ENCODE assay signal across 23 cellular contexts in genomic region chr20:54106162-54106561, GRCh38. TPM values are rescaled to one million over a fixed set of nuclear protein-coding genes. Genes with fewer than 3 reads are reported as not detected.
DNase-seq lines count a peak whose midpoint lies in the region; ATAC-seq, FAIRE-seq and TF ChIP-seq lines count a peak whose summit lies in the region.
"Had no signal": no experiment of that assay in that cellular context is flagged by ENCODE, and none has a peak within 500 bp of the region (broad histone marks: within the 10 kb centered on the region; RNA-seq: fewer than 3 reads in every experiment).

No MANE protein-coding gene starts in this region.

- TF ChIP-seq CTCF in GM12878 (IDR thresholded peaks at IDR 0.05 in 2 of 3, conservative IDR thresholded peaks at IDR 0.05 in 1 of 3; ENCODE audit: control insufficient read depth in 2 of 3, extremely low read depth in 1 of 3, insufficient read depth in 1 of 3, low read depth in 3 of 3, low read length in 3 of 3) (no peak), foreskin keratinocyte (conservative IDR thresholded peaks at IDR 0.05) (no peak), smooth muscle cell (IDR thresholded peaks at IDR 0.05; ENCODE audit: borderline replicate concordance, insufficient read depth, poor library complexity, severe bottlenecking) (no peak), endodermal cell (conservative IDR thresholded peaks at IDR 0.05) (no peak)

- SMC1A ChIA-PET in GM12878 (lab: Charles Lee; ENCODE audit: uncharacterized antibody, unreplicated experiment): interaction anchor here (0.7 to 4.9 kb wide), 7 partner anchors 9 to 540 kb away, joined by 3 to 32 read pairs (median 6); no protein-coding TSS in a partner anchor

- in situ Hi-C loops in GM12878 (cut with MboI): no loop called here

- peaks cover 45% of the 10 kb centered on the region for H3K4me1 Mint-ChIP-seq in endodermal cell

- ATAC-seq in GM12878 (no peak), foreskin keratinocyte (no peak)
- ATAC-seq: CD8-positive, alpha-beta T cell had no signal

- no peak for TF ChIP-seq POLR2A in GM12878 (IDR thresholded peaks at IDR 0.05; ENCODE audit: low read depth, low read length)

- H3K36me3 ChIP-seq in GM12878 (ENCODE audit: control insufficient read depth in 2 of 2, insufficient read depth in 2 of 2, low read length in 1 of 2) (no peaks in the 10 kb centered on the region), smooth muscle cell (ENCODE audit: low read depth) (no peaks in the 10 kb centered on the region), endodermal cell (ENCODE audit: control insufficient read depth, insufficient read depth, low read length) (no peaks in the 10 kb centered on the region)
- H3K36me3 ChIP-seq: BLaER1 treated with 17β-estradiol and CSF1 and Interleukin-3, amounts not matched to agents 10 nM and 100 nM had no signal

- RAD21 ChIA-PET in GM12878 (lab: Charles Lee; ENCODE audit: unreplicated experiment): interaction anchor here (0.7 to 1.6 kb wide), 4 partner anchors 90 to 148 kb away, joined by 3 to 7 read pairs (median 4); no protein-coding TSS in a partner anchor

- H3K9ac ChIP-seq in GM12878 (ENCODE audit: control insufficient read depth, insufficient read depth, low read length) (no peak overlapping the region), smooth muscle cell (ENCODE audit: low read depth) (no peak overlapping the region), endodermal cell (ENCODE audit: extremely low read depth, low read length, poor library complexity, severe bottlenecking) (no peak overlapping the region)
- H3K9ac ChIP-seq: BLaER1 treated with 17β-estradiol and CSF1 and Interleukin-3, amounts not matched to agents 10 nM and 100 nM; GM23248 had no signal

- H3K27me3 Mint-ChIP-seq in endodermal cell (ENCODE audit: insufficient read depth): no peaks in the 10 kb centered on the region

- CTCF ChIA-PET in GM12878 (lab: Yijun Ruan, JAX): interaction anchor here (0.7 to 7.5 kb wide), 14 partner anchors 12 to 562 kb away, joined by 3 to 124 read pairs (median 6); partner anchors contain the start of gene PFDN4

- 29% methylated on average over 4 of the region's 4 CpGs for WGBS in GM12878 (ENCODE audit: insufficient coverage, insufficient replicate concordance, low lambda C conversion rate, missing lambda C conversion rate)
- 70% methylated on average over 4 of the region's 4 CpGs for WGBS in smooth muscle cell (ENCODE audit: low lambda C conversion rate)
- WGBS in endodermal cell (ENCODE audit: insufficient coverage in 1 of 2, insufficient read length in 1 of 2), 2 experiments: 94% methylated on average over 2 of the region's 4 CpGs; no CpG with 5 or more reads in 1 of the 2 experiments

- no peak overlapping the region for H3K27ac ChIP-seq in GM12878 (ENCODE audit: control insufficient read depth, insufficient read depth)
- peak overlapping the region; percentile 6 for H3K27ac ChIP-seq in foreskin keratinocyte
- peak overlapping the region; percentile 42 for H3K27ac ChIP-seq in smooth muscle cell (ENCODE audit: low read depth)
- H3K27ac ChIP-seq in endodermal cell (ENCODE audit: low read depth, low read length): no peak overlapping the region
- H3K27ac ChIP-seq: 22Rv1; BLaER1 treated with 17β-estradiol and CSF1 and Interleukin-3, amounts not matched to agents 10 nM and 100 nM; GM23248 had no signal

- H3K9me3 Mint-ChIP-seq in endodermal cell: no peaks in the 10 kb centered on the region
- H3K9me3 Mint-ChIP-seq: CD8-positive, alpha-beta T cell; HFFc6 had no signal

- TF ChIP-seq RAD21 in GM12878 (IDR thresholded peaks at IDR 0.05; ENCODE audit: insufficient read depth, low read depth, low read length): no peak

- no peak overlapping the region for H3K27ac Mint-ChIP-seq in endodermal cell
- H3K27ac Mint-ChIP-seq: B cell; CD8-positive, alpha-beta T cell; HFFc6 had no signal

- peak; percentile 24 for DNase-seq in NCI-H82 (lab: John Stamatoyannopoulos, UW)
- no peak for DNase-seq in NCI-H82 treated with DMSO at 0.1 percent for 48 hours (lab: John Stamatoyannopoulos, UW; ENCODE audit: unreplicated experiment)
- DNase-seq in GM12878 (ENCODE audit: low read depth, low spot score): no peak
- no peak for DNase-seq in foreskin keratinocyte
- no peak for DNase-seq in smooth muscle cell (lab: John Stamatoyannopoulos, UW; ENCODE audit: unreplicated experiment)
- no peak for DNase-seq in Ammon's horn (ENCODE audit: low spot score)
- no peak for DNase-seq in NCI-H226
- DNase-seq in endodermal cell: no peak
- DNase-seq: CD8-positive, alpha-beta T cell; DMS 273 treated with DMSO at 0.1 percent for 48 hours; DMS53; DND-41; EL; HCEC 1CT; HFFc6 had no signal

- H3K4me2 ChIP-seq in GM12878 (ENCODE audit: control insufficient read depth, insufficient read depth) (no peak overlapping the region), smooth muscle cell (peak overlapping the region; percentile 25)
- H3K4me2 ChIP-seq: BLaER1 treated with 17β-estradiol and CSF1 and Interleukin-3, amounts not matched to agents 10 nM and 100 nM had no signal

- H3K9me3 ChIP-seq in GM12878 (replicated peaks; ENCODE audit: control insufficient read depth, insufficient read depth, low read length) (no peaks in the 10 kb centered on the region; the same call in 2 of the 3 replicates), smooth muscle cell (replicated peaks; ENCODE audit: low read depth) (no peaks in the 10 kb centered on the region), endodermal cell (ENCODE audit: control insufficient read depth, low read length) (no peaks in the 10 kb centered on the region)

- no peaks in the 10 kb centered on the region for H3K27me3 ChIP-seq in GM12878 (replicated peaks in 1 of 2; ENCODE audit: control insufficient read depth in 2 of 2, insufficient read depth in 2 of 2, low read length in 1 of 2)
- no peaks in the 10 kb centered on the region for H3K27me3 ChIP-seq in foreskin keratinocyte
- no peaks in the 10 kb centered on the region for H3K27me3 ChIP-seq in smooth muscle cell (ENCODE audit: low read depth)
- no peaks in the 10 kb centered on the region for H3K27me3 ChIP-seq in endodermal cell (ENCODE audit: control insufficient read depth, insufficient read depth, low read length, poor library complexity, severe bottlenecking)
- H3K27me3 ChIP-seq: BLaER1 treated with 17β-estradiol and CSF1 and Interleukin-3, amounts not matched to agents 10 nM and 100 nM had no signal

- intact Hi-C loops in GM12878 (cut with micrococcal nuclease; ENCODE audit: unreplicated experiment): no loop called here

- POLR2A ChIA-PET in GM12878 (lab: Charles Lee): no interaction called here

- H2AFZ ChIP-seq in GM12878 (ENCODE audit: control insufficient read depth, low read depth, low read length) (no peak overlapping the region), smooth muscle cell (ENCODE audit: low read depth) (no peak overlapping the region)
- H2AFZ ChIP-seq: GM23248 had no signal

- no peaks in the 10 kb centered on the region for H3K4me1 ChIP-seq in GM12878 (ENCODE audit: control insufficient read depth, insufficient read depth, low read length)
- H3K4me1 ChIP-seq in foreskin keratinocyte: peaks cover 39% of the 10 kb centered on the region
- H3K4me1 ChIP-seq in smooth muscle cell (ENCODE audit: low read depth): peaks cover 4% of the 10 kb centered on the region
- peaks cover 13% of the 10 kb centered on the region for H3K4me1 ChIP-seq in endodermal cell (ENCODE audit: control insufficient read depth, insufficient read depth, low read length)
- H3K4me1 ChIP-seq: BLaER1 treated with 17β-estradiol and CSF1 and Interleukin-3, amounts not matched to agents 10 nM and 100 nM had no signal

- no peaks in the 10 kb centered on the region for H3K36me3 Mint-ChIP-seq in endodermal cell (ENCODE audit: low read depth)
- H3K36me3 Mint-ChIP-seq: CD8-positive, alpha-beta T cell had no signal

- no TSS peak for BruUV-seq in GM12878 (replicated peaks; lab: Mats Ljungman, UMichigan)

- no peak for FAIRE-seq in GM12878 (lab: Jason Lieb, UNC)
- FAIRE-seq: GM12891 had no signal

- H4K20me1 ChIP-seq in GM12878 (ENCODE audit: control insufficient read depth, insufficient read depth): no peaks in the 10 kb centered on the region
- no peaks in the 10 kb centered on the region for H4K20me1 ChIP-seq in smooth muscle cell (ENCODE audit: low read depth)
- H4K20me1 ChIP-seq: BLaER1 treated with 17β-estradiol and CSF1 and Interleukin-3, amounts not matched to agents 10 nM and 100 nM had no signal

- H3K4me3 ChIP-seq in GM12878 (no peak overlapping the region), smooth muscle cell (no peak overlapping the region), endodermal cell (ENCODE audit: low read length) (no peak overlapping the region)
- H3K4me3 ChIP-seq: BLaER1 treated with 17β-estradiol and CSF1 and Interleukin-3, amounts not matched to agents 10 nM and 100 nM; GM23248 had no signal

- TF ChIP-seq EP300 in GM12878 (IDR thresholded peaks at IDR 0.05; ENCODE audit: borderline replicate concordance in 1 of 2, control insufficient read depth in 1 of 2, low read depth in 2 of 2, low read length in 2 of 2): no peak

- no peaks in the 10 kb centered on the region for H3K79me2 ChIP-seq in GM12878 (ENCODE audit: control insufficient read depth, insufficient read depth, low read length)
- H3K79me2 ChIP-seq in smooth muscle cell (ENCODE audit: low read depth): no peaks in the 10 kb centered on the region

- H3K4me3 Mint-ChIP-seq in endodermal cell: no peak overlapping the region
- H3K4me3 Mint-ChIP-seq: B cell; CD8-positive, alpha-beta T cell; HFFc6 had no signal

- H3F3A ChIP-seq in smooth muscle cell (ENCODE audit: low read depth): peaks cover 11% of the 10 kb centered on the region

RNA-seq across cellular contexts. Expression of gene BCAS1, which starts 35.8 kb away (rescaled TPM):
- total RNA-seq in GM12878 (2013; cell fraction: nucleolus; rRNA removed): 1.1 and 1.2 TPM in 2 replicates
- 0.45 and 0.54 TPM in 2 replicates for total RNA-seq in GM12878 (2014; rRNA removed)
- total RNA-seq in GM12878 (2014; rRNA removed; fragmentation: Illumina TruSeq; extraction: Trizol): 0.72 and 0.78 TPM in 2 replicates
- 0.56 TPM in 2 replicates for total RNA-seq in GM12878 (2021)
- polyA plus RNA-seq in GM12878 (2011; ENCODE audit: low read depth): 2.0 TPM
- polyA plus RNA-seq in GM12878 (2011; rRNA removed): 0.24 and 0.34 TPM in 2 replicates
- polyA plus RNA-seq in GM12878 (2011; cell fraction: cytosol; rRNA removed): 0.23 and 0.25 TPM in 2 replicates
- 0.51 and 0.66 TPM in 2 replicates for polyA plus RNA-seq in GM12878 (2011; cell fraction: nucleus; rRNA removed)
- polyA plus RNA-seq in GM12878 (2012): 3.0 and 5.4 TPM in 2 replicates
- 0.87 and 1.00 TPM in 2 replicates for polyA plus RNA-seq in GM12878 (2014; fragmentation: Illumina TruSeq; extraction: Trizol)
- under 1 TPM; 0.21 to 0.51 TPM for polyA plus RNA-seq in GM12878 (2014; fragmentation: Nextera tagmentation; extraction: Ambion mirVana)
- polyA plus RNA-seq in GM12878 (2014; rRNA removed): 0.67 and 0.74 TPM in 2 replicates
- 1 to 10 TPM in 1 of 2 experiments, under 1 TPM in 1; 0.54 to 1.4 TPM for polyA plus RNA-seq in GM12878 (2016; fragmentation: Nextera tagmentation; extraction: Ambion mirVana)
- 0.67 and 0.80 TPM in 2 replicates for polyA minus RNA-seq in GM12878 (2011; rRNA and poly(A)+ RNA removed)
- polyA minus RNA-seq in GM12878 (2011; cell fraction: cytosol; rRNA and poly(A)+ RNA removed): not detected in 2 replicates
- 0.96 and 0.97 TPM in 2 replicates for polyA minus RNA-seq in GM12878 (2011; cell fraction: nucleus; rRNA and poly(A)+ RNA removed)
- total RNA-seq in foreskin keratinocyte: not detected in 2 replicates
- polyA plus RNA-seq in foreskin keratinocyte: not detected in 2 replicates
- total RNA-seq in smooth muscle cell: 0.09 and 0.18 TPM in 2 replicates
- 0.15 and 0.43 TPM in 2 replicates for polyA plus RNA-seq in smooth muscle cell
- total RNA-seq in endodermal cell: not detected
- polyA plus RNA-seq in endodermal cell (2013, experiment 1 of 2): 0.07 TPM
- not detected for polyA plus RNA-seq in endodermal cell (2013, experiment 2 of 2)
- total RNA-seq: CD8-positive, alpha-beta T cell; G401; GM23248; H4 had no signal
- polyA plus RNA-seq: AG04450 had no signal

Comparison
In these comparisons a context has a peak if more than half of its experiments do, and no peak if none do; other contexts are left out.
1. H3K27ac ChIP-seq: peak in foreskin keratinocyte (single experiment) and smooth muscle cell (single experiment); none in GM12878 (single experiment) and endodermal cell (single experiment).